Comparison of ENCODE assay signal across 10 cellular contexts in the genomic region with DNA sequence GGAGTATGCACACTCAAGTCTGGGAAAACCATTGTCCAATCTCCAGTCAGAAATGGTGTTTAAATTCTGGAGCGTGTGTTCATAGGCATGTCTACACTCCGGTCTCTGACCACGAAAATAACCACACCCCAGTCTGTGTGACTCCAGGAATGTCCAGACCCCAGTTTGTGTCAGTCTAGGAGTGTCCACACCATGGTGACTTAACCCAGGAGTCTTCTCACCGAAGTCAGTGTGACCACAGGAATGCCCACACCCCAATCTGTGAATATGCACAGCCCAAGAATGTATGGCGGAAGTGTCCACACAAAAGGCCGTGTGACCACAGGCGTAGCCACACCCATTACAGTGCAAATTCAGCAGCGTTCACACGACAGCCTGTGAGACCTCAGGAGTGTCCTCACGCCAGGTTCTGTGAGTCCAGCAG. TPM values are rescaled to one million over a fixed set of nuclear protein-coding genes. Genes with fewer than 3 reads are reported as not detected.
DNase-seq lines count a peak whose midpoint lies in the region; ATAC-seq, FAIRE-seq and TF ChIP-seq lines count a peak whose summit lies in the region.
"Had no signal": no experiment of that assay in that cellular context is flagged by ENCODE, and none has a peak within 500 bp of the region (broad histone marks: within the 10 kb centered on the region; RNA-seq: fewer than 3 reads in every experiment).

No MANE protein-coding gene starts in this region.

- ATAC-seq in mucosa of descending colon: peak; percentile 17

- H3K4me1 ChIP-seq in mucosa of descending colon (ENCODE audit: low read depth) (no peaks in the 10 kb centered on the region), small intestine (ENCODE audit: control insufficient read depth in 2 of 2, insufficient read depth in 1 of 2, low read depth in 1 of 2, low read length in 1 of 2) (no peaks in the 10 kb centered on the region)

- peak; percentile 74 for DNase-seq in AG08395 (ENCODE audit: low spot score)
- DNase-seq in HTR-8/SVneo (ENCODE audit: insufficient read length, low spot score): peak; percentile 42
- DNase-seq in bronchial epithelial cell (ENCODE audit: low read depth): peak; percentile 97
- DNase-seq in mucosa of descending colon: no peak
- no peak for DNase-seq in central memory CD4-positive, alpha-beta T cell
- no peak for DNase-seq in activated naive CD8-positive, alpha-beta T cell treated with anti-CD3 and anti-CD28 coated beads for 36 hours
- no peak for DNase-seq in stimulated activated naive CD4-positive, alpha-beta T cell treated with Interleukin-2 at 50 U/mL for 16 hours (lab: John Stamatoyannopoulos, UW)
- DNase-seq in small intestine: no peak
- DNase-seq: NCI-H1694 had no signal

- WGBS in small intestine, 3 donors: 71 to 79% (median 77%) methylated on average over 10 of the region's 10 CpGs

- no peak overlapping the region for H3K27ac ChIP-seq in small intestine (ENCODE audit: low read depth in 1 of 2, low read length in 1 of 2)
- H3K27ac ChIP-seq: C4-2B had no signal

- no peaks in the 10 kb centered on the region for H3K36me3 Mint-ChIP-seq in activated naive CD8-positive, alpha-beta T cell treated with anti-CD3 and anti-CD28 coated beads for 36 hours

- TF ChIP-seq CTCF in bronchial epithelial cell (IDR thresholded peaks at IDR 0.05; ENCODE audit: insufficient read depth, low read length, severe bottlenecking) (no peak), mucosa of descending colon (IDR thresholded peaks at IDR 0.05) (no peak)

- H3K36me3 ChIP-seq in bronchial epithelial cell (ENCODE audit: control insufficient read depth, insufficient read depth, low read length) (peaks cover 2% of the 10 kb centered on the region), mucosa of descending colon (ENCODE audit: low read depth) (no peaks in the 10 kb centered on the region), small intestine (ENCODE audit: control insufficient read depth in 2 of 2, insufficient read depth in 2 of 2, low read length in 2 of 2) (no peaks in the 10 kb centered on the region)

- H3K4me3 Mint-ChIP-seq in activated naive CD8-positive, alpha-beta T cell treated with anti-CD3 and anti-CD28 coated beads for 36 hours: no peak overlapping the region

- no peaks in the 10 kb centered on the region for H3K27me3 ChIP-seq in bronchial epithelial cell (ENCODE audit: control insufficient read depth, insufficient read depth, low read length)
- no peaks in the 10 kb centered on the region for H3K27me3 ChIP-seq in small intestine (ENCODE audit: control insufficient read depth in 2 of 2, insufficient read depth in 2 of 2, low read length in 2 of 2)

- no peaks in the 10 kb centered on the region for H3K9me3 ChIP-seq in mucosa of descending colon
- no peaks in the 10 kb centered on the region for H3K9me3 ChIP-seq in small intestine (ENCODE audit: control insufficient read depth, low read depth)

- H3K4me1 Mint-ChIP-seq in activated naive CD8-positive, alpha-beta T cell treated with anti-CD3 and anti-CD28 coated beads for 36 hours: no peaks in the 10 kb centered on the region

- no peaks in the 10 kb centered on the region for H3K27me3 Mint-ChIP-seq in activated naive CD8-positive, alpha-beta T cell treated with anti-CD3 and anti-CD28 coated beads for 36 hours

- no peak overlapping the region for H3K4me3 ChIP-seq in bronchial epithelial cell (ENCODE audit: low read depth, low read length)
- no peak overlapping the region for H3K4me3 ChIP-seq in mucosa of descending colon
- H3K4me3 ChIP-seq in small intestine (ENCODE audit: low read depth in 1 of 2, low read length in 2 of 2): no peak overlapping the region

- intact Hi-C loops in mucosa of descending colon (cut with DNase I, micrococcal nuclease): no loop called here

- peak; percentile 33 for FAIRE-seq in HTR-8/SVneo (lab: Jason Lieb, UNC)
- FAIRE-seq in bronchial epithelial cell (lab: Jason Lieb, UNC): peak; percentile 98
- FAIRE-seq in small intestine (lab: Jason Lieb, UNC): no peak

- no peaks in the 10 kb centered on the region for H3K9me3 Mint-ChIP-seq in activated naive CD8-positive, alpha-beta T cell treated with anti-CD3 and anti-CD28 coated beads for 36 hours

- H3K27ac Mint-ChIP-seq in activated naive CD8-positive, alpha-beta T cell treated with anti-CD3 and anti-CD28 coated beads for 36 hours: no peak overlapping the region

RNA-seq across cellular contexts. Expression of a gene that starts 11.4 kb away (rescaled TPM):
- total RNA-seq in bronchial epithelial cell (131 and 154 TPM in 2 replicates), mucosa of descending colon (10 to 100 TPM; 22.1 to 22.8 (median 22.7) TPM)
- 10 to 100 TPM; 98.7 to 98.8 TPM for total RNA-seq in activated naive CD8-positive, alpha-beta T cell treated with anti-CD3 and anti-CD28 coated beads for 36 hours
- polyA plus RNA-seq in small intestine: 10 to 100 TPM; 13.4 to 32.9 (median 18.1) TPM

RNA-seq across cellular contexts. Expression of a gene that starts 17.3 kb away (rescaled TPM):
- total RNA-seq in bronchial epithelial cell (134 and 348 TPM in 2 replicates), mucosa of descending colon (10 to 100 TPM in 1 of 3 donors, 1 to 10 TPM in 2; 7.3 to 25.9 (median 9.7) TPM)
- total RNA-seq in activated naive CD8-positive, alpha-beta T cell treated with anti-CD3 and anti-CD28 coated beads for 36 hours: 100 to 1,000 TPM; 146 to 156 TPM
- 10 to 100 TPM in 1 of 3 donors, 1 to 10 TPM in 2; 2.0 to 77.7 (median 3.5) TPM for polyA plus RNA-seq in small intestine

RNA-seq across cellular contexts. Expression of a gene that starts 21.4 kb away (rescaled TPM):
- total RNA-seq in bronchial epithelial cell (33.4 and 46.2 TPM in 2 replicates), mucosa of descending colon (1 to 10 TPM; 3.9 to 9.2 (median 6.3) TPM)
- total RNA-seq in activated naive CD8-positive, alpha-beta T cell treated with anti-CD3 and anti-CD28 coated beads for 36 hours: 10 to 100 TPM; 11.0 to 11.9 TPM
- 1 to 10 TPM; 2.0 to 6.4 (median 2.2) TPM for polyA plus RNA-seq in small intestine

RNA-seq across cellular contexts. Expression of a gene that starts 34.2 kb away (rescaled TPM):
- total RNA-seq in bronchial epithelial cell: 122 and 244 TPM in 2 replicates
- 100 to 1,000 TPM in 2 of 3 donors, 10 to 100 TPM in 1; 60.5 to 161 (median 158) TPM for total RNA-seq in mucosa of descending colon
- 100 to 1,000 TPM; 165 to 169 TPM for total RNA-seq in activated naive CD8-positive, alpha-beta T cell treated with anti-CD3 and anti-CD28 coated beads for 36 hours
- polyA plus RNA-seq in small intestine: 100 to 1,000 TPM in 2 of 3 donors, 10 to 100 TPM in 1; 92.9 to 298 (median 120) TPM

RNA-seq across cellular contexts. Expression of a gene that starts 52.1 kb away (rescaled TPM):
- 3.8 and 3.9 TPM in 2 replicates for total RNA-seq in bronchial epithelial cell
- total RNA-seq in mucosa of descending colon: 10 to 100 TPM in 2 of 3 donors, 1 to 10 TPM in 1; 8.6 to 14.6 (median 11.6) TPM
- 10 to 100 TPM; 12.1 to 12.9 TPM for total RNA-seq in activated naive CD8-positive, alpha-beta T cell treated with anti-CD3 and anti-CD28 coated beads for 36 hours
- 1 to 10 TPM; 6.0 to 6.5 (median 6.5) TPM for polyA plus RNA-seq in small intestine

Comparison
In these comparisons a context has a peak if more than half of its experiments do, and no peak if none do; other contexts are left out.
1. DNase-seq: peak in AG08395 (single experiment), HTR-8/SVneo (single experiment) and bronchial epithelial cell (single experiment); none in mucosa of descending colon (0 of 3), central memory CD4-positive, alpha-beta T cell (single experiment), activated naive CD8-positive, alpha-beta T cell treated with anti-CD3 and anti-CD28 coated beads for 36 hours (single experiment), stimulated activated naive CD4-positive, alpha-beta T cell treated with Interleukin-2 at 50 U/mL for 16 hours (single experiment) and small intestine (single experiment).